In the genomic region with DNA sequence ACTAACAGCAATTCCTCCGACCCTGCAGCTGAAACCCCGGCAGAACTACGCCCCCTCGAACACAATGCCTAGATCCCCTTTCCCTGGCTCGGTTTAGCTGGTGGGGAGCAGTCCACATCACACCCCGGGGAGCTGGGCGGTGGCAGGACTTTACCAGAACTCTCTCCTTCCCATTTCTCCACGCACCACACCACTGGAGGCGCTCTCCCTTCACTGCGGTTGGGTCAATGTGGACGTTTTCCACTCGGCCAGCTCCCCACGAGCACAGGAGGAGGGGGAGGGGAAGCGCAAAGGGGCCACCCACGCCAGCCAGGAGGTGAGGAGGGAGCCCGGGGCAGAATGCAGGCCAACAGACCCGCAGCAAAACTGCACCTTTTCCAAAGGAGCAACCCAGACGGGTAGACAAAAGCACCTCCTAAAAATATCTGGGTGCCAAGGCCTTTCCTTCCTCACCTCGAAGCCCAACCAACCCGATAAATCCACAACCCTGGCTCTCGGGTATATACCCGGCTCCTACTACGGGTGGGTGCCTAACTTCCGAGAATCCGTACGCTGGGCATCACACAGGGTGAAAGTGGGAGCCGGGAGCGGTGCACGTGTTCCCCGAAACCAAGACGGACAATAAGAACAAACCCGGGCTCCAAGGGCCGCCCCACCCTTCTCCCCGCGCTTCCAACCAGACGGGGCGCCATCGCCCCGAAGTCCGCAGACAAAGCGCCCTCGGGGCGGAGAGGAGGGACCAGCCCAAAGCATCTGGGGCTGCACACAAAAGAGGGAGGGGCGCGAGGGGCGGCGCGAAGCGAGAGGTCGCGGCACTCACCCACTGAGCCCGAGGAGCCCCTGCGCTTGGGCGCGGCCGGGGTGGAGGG, we compare ENCODE assay signal across 8 cellular contexts. TPM values are rescaled to one million over a fixed set of nuclear protein-coding genes. Genes with fewer than 3 reads are reported as not detected.
A peak's percentile ranks its signal among the peaks of the same experiment; 100 is the strongest.
DNase-seq lines count a peak whose midpoint lies in the region; ATAC-seq and TF ChIP-seq lines count a peak whose summit lies in the region.

No MANE protein-coding gene starts in this region.

- H3K27me3 Mint-ChIP-seq in T-cell = no peaks in the 10 kb centered on the region

- intact Hi-C loops in left ventricle myocardium inferior (cut with micrococcal nuclease) (no loop called here), posterior cingulate gyrus (cut with DNase I) (loop anchor here (2.0 to 10.0 kb wide), 3 partner anchors 120 to 186 kb away; partner anchors contain the start of genes CLHC1 and RPS27A), aorta (cut with DNase I) (loop anchor here (2.0 to 10.0 kb wide), 3 partner anchors 63 to 144 kb away; no protein-coding TSS in a partner anchor)

- TF ChIP-seq CTCF in left ventricle myocardium inferior (IDR thresholded peaks at IDR 0.05; ENCODE audit: borderline replicate concordance) = peak; percentile 75

- H3K4me1 Mint-ChIP-seq in T-cell = peaks cover 63 to 75% (median 67%) of the 10 kb centered on the region in 3 donors

- CTCF ChIA-PET in T-cell (lab: Charles Lee) = interaction anchor here (0.7 to 2.3 kb wide), 12 partner anchors 8 to 174 kb away, joined by 3 to 9 read pairs (median 4); no protein-coding TSS in a partner anchor

- H3K9me3 ChIP-seq in left ventricle myocardium inferior (replicated peaks) = no peaks in the 10 kb centered on the region
- no peaks in the 10 kb centered on the region for H3K9me3 ChIP-seq in aorta (ENCODE audit: control insufficient read depth, low read length)

- H3K36me3 ChIP-seq in left ventricle myocardium inferior (no peaks in the 10 kb centered on the region), aorta (ENCODE audit: control insufficient read depth in 1 of 2, insufficient read depth in 2 of 2, low read length in 1 of 2) (no peaks in the 10 kb centered on the region)

- POLR2A ChIA-PET in T-cell (lab: Charles Lee) = interaction anchor here (0.7 to 1.4 kb wide), 7 partner anchors 16 to 469 kb away, joined by 3 to 5 read pairs (median 4); no protein-coding TSS in a partner anchor

- peak overlapping the region; percentile 78 to 89 for H3K27ac Mint-ChIP-seq in T-cell

- DNase-seq in CMK (ENCODE audit: low read depth) (peak; percentile 79), NCI-H1417 (lab: John Stamatoyannopoulos, UW) (peak; percentile 70 to 92 (median 84)), T-cell (peak in 31 of 34 experiments; percentile 19 to 57 (median 41)), left ventricle myocardium inferior (peak; percentile 88), posterior cingulate gyrus (peak; percentile 82 to 98 (median 91)), aorta (peak; percentile 94 to 95)

- no peaks in the 10 kb centered on the region for H3K27me3 ChIP-seq in left ventricle myocardium inferior (ENCODE audit: low read depth)
- H3K27me3 ChIP-seq in aorta (ENCODE audit: control insufficient read depth in 1 of 2, insufficient read depth in 2 of 2, low read length in 1 of 2) = no peaks in the 10 kb centered on the region

- H3K4me3 Mint-ChIP-seq in T-cell = peak overlapping the region; percentile 89 to 100 (median 100)

- peak overlapping the region; percentile 98 for H3K27ac ChIP-seq in angular gyrus (ENCODE audit: low read depth, low read length)
- peak overlapping the region; percentile 97 for H3K27ac ChIP-seq in left ventricle myocardium inferior (replicated peaks)
- peak overlapping the region; percentile 77 to 79 for H3K27ac ChIP-seq in aorta (ENCODE audit: low read depth in 1 of 2, low read length in 2 of 2)

- peak; percentile 13 for ATAC-seq in GM21717 (IDR thresholded peaks at IDR 0.05; ENCODE audit: unreplicated experiment)
- peak; percentile 2 to 8 (median 6) for ATAC-seq in T-cell (replicated peaks in 1 of 4)
- ATAC-seq in aorta (ENCODE audit: low FRiP score) = peak; percentile 84

- H3K4me3 ChIP-seq in left ventricle myocardium inferior (peak overlapping the region; percentile 92), aorta (ENCODE audit: low read length in 2 of 2) (peak overlapping the region; percentile 85 to 95)

- H3K9me3 Mint-ChIP-seq in T-cell = no peaks in the 10 kb centered on the region

- H3K36me3 Mint-ChIP-seq in T-cell = no peaks in the 10 kb centered on the region

- H3K4me1 ChIP-seq in left ventricle myocardium inferior (peaks cover 69% of the 10 kb centered on the region), aorta (ENCODE audit: control insufficient read depth in 1 of 2, insufficient read depth in 2 of 2, low read length in 2 of 2) (no peaks in the 10 kb centered on the region)

- 0 to 1% methylated on average over 53 to 56 of the region's 56 CpGs for WGBS in aorta, 2 donors

RNA-seq across cellular contexts. Expression of gene RTN4, which starts 1.1 kb away (rescaled TPM):
- total RNA-seq in T-cell (10 to 100 TPM; 66.3 to 77.1 (median 75.4) TPM), left ventricle myocardium inferior (105 TPM), aorta (100 to 1,000 TPM; 311 to 357 TPM)
- polyA plus RNA-seq in aorta = 100 to 1,000 TPM; 125 to 163 TPM

Comparison
In these comparisons a context has a peak if more than half of its experiments do, and no peak if none do; other contexts are left out.
1. Peak in every context shown above with its lines: DNase-seq, ATAC-seq, H3K4me3 ChIP-seq and H3K27ac ChIP-seq.
2. DNase-seq: peak in every context shown above with its lines; median percentile 94 in aorta; 91 in posterior cingulate gyrus; 88 in left ventricle myocardium inferior; 84 in NCI-H1417; 79 in CMK; 41 in T-cell.
3. ATAC-seq: peak in every context shown above with its lines; median percentile 84 in aorta; 13 in GM21717; 6 in T-cell.